Comparison of ENCODE assay signal across 27 cellular contexts in genomic region chr3:22819209-22819608, GRCh38.
"Had no signal": no experiment of that assay in that cellular context is flagged by ENCODE, and none has a peak within 500 bp of the region (broad histone marks: within the 10 kb centered on the region; RNA-seq: fewer than 3 reads in every experiment).

No MANE protein-coding gene starts in this region.

- H3K4me1 Mint-ChIP-seq: stimulated activated effector memory CD8-positive, alpha-beta T cell treated with anti-CD3 and anti-CD28 coated beads, Interleukin-12 subunit alpha, Interleukin-12 subunit beta, amount 100 ng/mL, for 72 hours; stimulated activated naive B cell treated with anti-CD40 and anti-IgM and Interleukin-4, amounts not matched to agents 10 μg/mL and 1 μg/mL and 100 μg/mL, for 72 hours had no signal

- DNase-seq: stimulated activated CD4-positive, alpha-beta T cell treated with anti-CD3 and anti-CD28 coated beads, Interleukin-1b, Interleukin-23, amount 100 ng/mL, for 48 hours; stimulated activated CD4-positive, alpha-beta T cell treated with anti-CD3 and anti-CD28 coated beads, Interleukin-2, amount 100 ng/mL, for 24 hours; stimulated activated CD4-positive, alpha-beta T cell treated with anti-CD3 and anti-CD28 coated beads, Interleukin-2, amount 100 ng/mL, for 48 hours; stimulated activated CD4-positive, alpha-beta T cell treated with anti-CD3 and anti-CD28 coated beads, Interleukin-4, amount 100 ng/mL, for 1 hour; stimulated activated CD4-positive, alpha-beta T cell treated with anti-CD3 and anti-CD28 coated beads, Interleukin-4, amount 100 ng/mL, for 24 hours; stimulated activated CD4-positive, alpha-beta T cell treated with anti-CD3 and anti-CD28 coated beads, Interleukin-4, amount 100 ng/mL, for 4 hours; stimulated activated CD8-positive, alpha-beta memory T cell treated with anti-CD3 and anti-CD28 coated beads, Interleukin-4, amount 100 ng/mL, for 48 hours; stimulated activated naive B cell treated with anti-CD40 and anti-IgM and Interleukin-4, amounts not matched to agents 10 μg/mL and 1 μg/mL and 100 μg/mL, for 72 hours; stimulated activated naive CD4-positive, alpha-beta T cell; stimulated activated naive CD4-positive, alpha-beta T cell treated with Interleukin-2 at 50 U/mL for 16 hours; stomach; substantia nigra; testis; thyroid gland; tibial artery; transverse colon; trophoblast cell; upper lobe of left lung; upper lobe of right lung; uterus had no signal

- H3K27ac ChIP-seq: stomach, suprapubic skin, testis, thoracic aorta, thyroid gland, tibial artery, tibial nerve, transverse colon, upper lobe of left lung, upper lobe of right lung, uterus, vagina had no signal

- ATAC-seq: stimulated activated effector memory CD8-positive, alpha-beta T cell treated with anti-CD3 and anti-CD28 coated beads, Interleukin-12 subunit alpha, Interleukin-12 subunit beta, amount 100 ng/mL, for 72 hours; stimulated activated naive B cell treated with anti-CD40 and anti-IgM and Interleukin-4, amounts not matched to agents 10 μg/mL and 1 μg/mL and 100 μg/mL, for 72 hours; upper lobe of right lung had no signal

- H3K9me3 ChIP-seq: suprapubic skin, testis, thoracic aorta, thyroid gland, tibial artery, tibial nerve, transverse colon, upper lobe of right lung, uterus, vagina had no signal

- H3K4me3 Mint-ChIP-seq: stimulated activated effector memory CD8-positive, alpha-beta T cell treated with anti-CD3 and anti-CD28 coated beads, Interleukin-12 subunit alpha, Interleukin-12 subunit beta, amount 100 ng/mL, for 72 hours; stimulated activated naive B cell treated with anti-CD40 and anti-IgM and Interleukin-4, amounts not matched to agents 10 μg/mL and 1 μg/mL and 100 μg/mL, for 72 hours; stimulated activated naive CD8-positive, alpha-beta T cell treated with anti-CD3 and anti-CD28 coated beads, Interleukin-15, Interleukin-2, amounts not matched to agents 100 ng/mL and 50 ng/mL, for 24 hours; type B pancreatic cell had no signal

- H3K36me3 ChIP-seq: stomach, suprapubic skin, thoracic aorta, thyroid gland, tibial artery, tibial nerve, transverse colon, upper lobe of left lung, upper lobe of right lung, uterus, vagina had no signal

- H3K4me1 ChIP-seq: stomach, suprapubic skin, testis, thyroid gland, tibial artery, tibial nerve, transverse colon, upper lobe of left lung, upper lobe of right lung, uterus, vagina had no signal

- H3K27ac Mint-ChIP-seq: stimulated activated effector memory CD8-positive, alpha-beta T cell treated with anti-CD3 and anti-CD28 coated beads, Interleukin-12 subunit alpha, Interleukin-12 subunit beta, amount 100 ng/mL, for 72 hours; stimulated activated naive B cell treated with anti-CD40 and anti-IgM and Interleukin-4, amounts not matched to agents 10 μg/mL and 1 μg/mL and 100 μg/mL, for 72 hours; stimulated activated naive CD8-positive, alpha-beta T cell treated with anti-CD3 and anti-CD28 coated beads, Interleukin-15, Interleukin-2, amounts not matched to agents 100 ng/mL and 50 ng/mL, for 24 hours; type B pancreatic cell had no signal

- H3K36me3 Mint-ChIP-seq: stimulated activated effector memory CD8-positive, alpha-beta T cell treated with anti-CD3 and anti-CD28 coated beads, Interleukin-12 subunit alpha, Interleukin-12 subunit beta, amount 100 ng/mL, for 72 hours; stimulated activated naive B cell treated with anti-CD40 and anti-IgM and Interleukin-4, amounts not matched to agents 10 μg/mL and 1 μg/mL and 100 μg/mL, for 72 hours; type B pancreatic cell had no signal

- H3K27me3 Mint-ChIP-seq: stimulated activated naive CD8-positive, alpha-beta T cell treated with anti-CD3 and anti-CD28 coated beads, Interleukin-15, Interleukin-2, amounts not matched to agents 100 ng/mL and 50 ng/mL, for 24 hours; type B pancreatic cell had no signal

- H3K9me3 Mint-ChIP-seq: stimulated activated naive CD8-positive, alpha-beta T cell treated with anti-CD3 and anti-CD28 coated beads, Interleukin-15, Interleukin-2, amounts not matched to agents 100 ng/mL and 50 ng/mL, for 24 hours; type B pancreatic cell had no signal

- H3K4me3 ChIP-seq: stomach, suprapubic skin, testis, thoracic aorta, thyroid gland, tibial artery, tibial nerve, transverse colon, upper lobe of left lung, upper lobe of right lung, uterus, vagina had no signal
